In the genomic region with DNA sequence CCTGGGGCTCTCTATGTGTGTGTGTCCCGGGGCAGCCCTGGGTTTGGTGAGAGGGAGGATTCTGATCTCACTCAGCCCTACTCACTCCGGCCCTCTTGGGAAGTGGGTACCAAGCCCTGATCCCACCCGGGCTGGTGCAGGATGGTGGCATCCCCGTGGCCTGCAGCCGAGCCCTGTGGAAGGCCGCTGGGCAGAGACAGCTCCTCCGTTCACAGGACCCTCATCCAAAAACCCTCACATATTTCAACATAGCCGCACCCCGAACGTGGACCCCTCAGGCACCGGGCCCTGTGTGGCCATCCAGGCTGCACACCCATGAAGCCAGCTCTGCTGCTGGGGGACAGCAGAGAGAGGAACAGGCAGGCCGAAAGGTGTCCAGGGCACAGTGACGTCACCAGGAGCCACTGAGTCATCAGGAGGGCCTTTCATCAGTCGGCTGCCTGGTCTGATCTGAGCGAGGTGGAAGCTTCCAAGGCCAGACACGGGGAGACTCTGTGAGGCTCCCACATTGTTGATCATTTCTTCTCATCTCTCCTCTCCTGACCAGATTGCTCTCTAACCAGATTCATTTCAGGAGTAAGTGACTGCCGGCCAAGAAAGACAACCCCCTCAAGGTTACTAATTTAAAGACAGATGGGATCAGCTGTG, we compare ENCODE assay signal across 1 cellular context.
TF ChIP-seq lines count a peak whose summit lies in the region.

No MANE protein-coding gene starts in this region.

TF ChIP-seq in HepG2, 621 proteins besides CTCF, POLR2A, EP300 and RAD21 (continued from another document):
- TF ChIP-seq, protein P1, sequence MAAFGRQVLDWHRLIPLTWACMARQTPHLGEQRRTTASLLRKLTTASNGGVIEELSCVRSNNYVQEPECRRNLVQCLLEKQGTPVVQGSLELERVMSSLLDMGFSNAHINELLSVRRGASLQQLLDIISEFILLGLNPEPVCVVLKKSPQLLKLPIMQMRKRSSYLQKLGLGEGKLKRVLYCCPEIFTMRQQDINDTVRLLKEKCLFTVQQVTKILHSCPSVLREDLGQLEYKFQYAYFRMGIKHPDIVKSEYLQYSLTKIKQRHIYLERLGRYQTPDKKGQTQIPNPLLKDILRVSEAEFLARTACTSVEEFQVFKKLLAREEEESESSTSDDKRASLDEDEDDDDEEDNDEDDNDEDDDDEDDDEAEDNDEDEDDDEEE (CRISPR knock-in tag; IDR thresholded peaks at IDR 0.05), result no peak
- no peak for TF ChIP-seq MZF1 (CRISPR knock-in tag; IDR thresholded peaks at IDR 0.05; ENCODE audit: borderline replicate concordance)
- no peak for TF ChIP-seq SNRNP70 (IDR thresholded peaks at IDR 0.05; ENCODE audit: low read depth, low read length)
- TF ChIP-seq SP2 (CRISPR knock-in tag; IDR thresholded peaks at IDR 0.05), result no peak
- TF ChIP-seq, protein P2, sequence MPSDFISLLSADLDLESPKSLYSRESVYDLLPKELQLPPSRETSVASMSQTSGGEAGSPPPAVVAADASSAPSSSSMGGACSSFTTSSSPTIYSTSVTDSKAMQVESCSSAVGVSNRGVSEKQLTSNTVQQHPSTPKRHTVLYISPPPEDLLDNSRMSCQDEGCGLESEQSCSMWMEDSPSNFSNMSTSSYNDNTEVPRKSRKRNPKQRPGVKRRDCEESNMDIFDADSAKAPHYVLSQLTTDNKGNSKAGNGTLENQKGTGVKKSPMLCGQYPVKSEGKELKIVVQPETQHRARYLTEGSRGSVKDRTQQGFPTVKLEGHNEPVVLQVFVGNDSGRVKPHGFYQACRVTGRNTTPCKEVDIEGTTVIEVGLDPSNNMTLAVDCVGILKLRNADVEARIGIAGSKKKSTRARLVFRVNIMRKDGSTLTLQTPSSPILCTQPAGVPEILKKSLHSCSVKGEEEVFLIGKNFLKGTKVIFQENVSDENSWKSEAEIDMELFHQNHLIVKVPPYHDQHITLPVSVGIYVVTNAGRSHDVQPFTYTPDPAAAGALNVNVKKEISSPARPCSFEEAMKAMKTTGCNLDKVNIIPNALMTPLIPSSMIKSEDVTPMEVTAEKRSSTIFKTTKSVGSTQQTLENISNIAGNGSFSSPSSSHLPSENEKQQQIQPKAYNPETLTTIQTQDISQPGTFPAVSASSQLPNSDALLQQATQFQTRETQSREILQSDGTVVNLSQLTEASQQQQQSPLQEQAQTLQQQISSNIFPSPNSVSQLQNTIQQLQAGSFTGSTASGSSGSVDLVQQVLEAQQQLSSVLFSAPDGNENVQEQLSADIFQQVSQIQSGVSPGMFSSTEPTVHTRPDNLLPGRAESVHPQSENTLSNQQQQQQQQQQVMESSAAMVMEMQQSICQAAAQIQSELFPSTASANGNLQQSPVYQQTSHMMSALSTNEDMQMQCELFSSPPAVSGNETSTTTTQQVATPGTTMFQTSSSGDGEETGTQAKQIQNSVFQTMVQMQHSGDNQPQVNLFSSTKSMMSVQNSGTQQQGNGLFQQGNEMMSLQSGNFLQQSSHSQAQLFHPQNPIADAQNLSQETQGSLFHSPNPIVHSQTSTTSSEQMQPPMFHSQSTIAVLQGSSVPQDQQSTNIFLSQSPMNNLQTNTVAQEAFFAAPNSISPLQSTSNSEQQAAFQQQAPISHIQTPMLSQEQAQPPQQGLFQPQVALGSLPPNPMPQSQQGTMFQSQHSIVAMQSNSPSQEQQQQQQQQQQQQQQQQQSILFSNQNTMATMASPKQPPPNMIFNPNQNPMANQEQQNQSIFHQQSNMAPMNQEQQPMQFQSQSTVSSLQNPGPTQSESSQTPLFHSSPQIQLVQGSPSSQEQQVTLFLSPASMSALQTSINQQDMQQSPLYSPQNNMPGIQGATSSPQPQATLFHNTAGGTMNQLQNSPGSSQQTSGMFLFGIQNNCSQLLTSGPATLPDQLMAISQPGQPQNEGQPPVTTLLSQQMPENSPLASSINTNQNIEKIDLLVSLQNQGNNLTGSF (CRISPR knock-in tag; IDR thresholded peaks at IDR 0.05), result no peak
